1 cellular context compared by ENCODE assay signal in the genomic region with DNA sequence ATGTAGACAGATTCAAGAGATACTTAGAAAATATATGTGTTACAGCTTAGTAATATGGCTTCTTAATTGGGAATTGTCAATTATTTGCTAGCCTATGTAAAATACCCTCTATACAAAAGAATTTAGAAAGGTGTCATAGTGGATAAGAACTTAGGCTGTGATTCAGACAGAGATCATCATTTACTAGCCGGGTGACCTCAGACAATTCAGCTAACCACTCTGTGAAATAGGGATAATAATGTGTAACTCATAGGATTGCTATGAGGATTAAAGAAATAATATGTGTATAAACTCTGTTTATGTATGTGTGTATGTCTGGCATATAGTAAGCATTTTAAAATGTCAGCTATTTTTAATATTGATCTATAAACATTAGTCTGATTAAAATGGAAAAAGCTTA.
TF ChIP-seq lines count a peak whose summit lies in the region.

No MANE protein-coding gene starts in this region.

TF ChIP-seq in HepG2, 621 proteins besides CTCF, POLR2A, EP300 and RAD21 (continued from another document):
- TF ChIP-seq, protein P1, sequence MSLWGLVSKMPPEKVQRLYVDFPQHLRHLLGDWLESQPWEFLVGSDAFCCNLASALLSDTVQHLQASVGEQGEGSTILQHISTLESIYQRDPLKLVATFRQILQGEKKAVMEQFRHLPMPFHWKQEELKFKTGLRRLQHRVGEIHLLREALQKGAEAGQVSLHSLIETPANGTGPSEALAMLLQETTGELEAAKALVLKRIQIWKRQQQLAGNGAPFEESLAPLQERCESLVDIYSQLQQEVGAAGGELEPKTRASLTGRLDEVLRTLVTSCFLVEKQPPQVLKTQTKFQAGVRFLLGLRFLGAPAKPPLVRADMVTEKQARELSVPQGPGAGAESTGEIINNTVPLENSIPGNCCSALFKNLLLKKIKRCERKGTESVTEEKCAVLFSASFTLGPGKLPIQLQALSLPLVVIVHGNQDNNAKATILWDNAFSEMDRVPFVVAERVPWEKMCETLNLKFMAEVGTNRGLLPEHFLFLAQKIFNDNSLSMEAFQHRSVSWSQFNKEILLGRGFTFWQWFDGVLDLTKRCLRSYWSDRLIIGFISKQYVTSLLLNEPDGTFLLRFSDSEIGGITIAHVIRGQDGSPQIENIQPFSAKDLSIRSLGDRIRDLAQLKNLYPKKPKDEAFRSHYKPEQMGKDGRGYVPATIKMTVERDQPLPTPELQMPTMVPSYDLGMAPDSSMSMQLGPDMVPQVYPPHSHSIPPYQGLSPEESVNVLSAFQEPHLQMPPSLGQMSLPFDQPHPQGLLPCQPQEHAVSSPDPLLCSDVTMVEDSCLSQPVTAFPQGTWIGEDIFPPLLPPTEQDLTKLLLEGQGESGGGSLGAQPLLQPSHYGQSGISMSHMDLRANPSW (CRISPR knock-in tag; IDR thresholded peaks at IDR 0.05; ENCODE audit: borderline replicate concordance), result no peak
- no peak for TF ChIP-seq PAF1 (CRISPR knock-in tag; IDR thresholded peaks at IDR 0.05)
- no peak for TF ChIP-seq SALL2 (CRISPR knock-in tag; IDR thresholded peaks at IDR 0.05)
- no peak for TF ChIP-seq NR1H2 (CRISPR knock-in tag; IDR thresholded peaks at IDR 0.05; ENCODE audit: borderline replicate concordance, low read depth)
- TF ChIP-seq ATF7 (IDR thresholded peaks at IDR 0.05), result no peak
- TF ChIP-seq ATF7 (CRISPR knock-in tag; IDR thresholded peaks at IDR 0.05), result no peak
TF ChIP-seq in HepG2: peak in this region for 0.
